In genomic region chr16:48164907-48165715, GRCh38 we compare ENCODE assay signal across 8 cellular contexts. TPM values are rescaled to one million over a fixed set of nuclear protein-coding genes. Genes with fewer than 3 reads are reported as not detected.
DNase-seq lines count a peak whose midpoint lies in the region; TF ChIP-seq lines count a peak whose summit lies in the region.

No MANE protein-coding gene starts in this region.

- peaks cover 1% of the 10 kb centered on the region; the same call in 1 of the 2 replicates for H3K27me3 Mint-ChIP-seq in HFFc6 (ENCODE audit: insufficient read depth)
- H3K27me3 Mint-ChIP-seq in brain = peaks cover 10% of the 10 kb centered on the region

- H3K4me2 ChIP-seq in smooth muscle cell = peak overlapping the region; percentile 80

- no peak overlapping the region for H3K4me3 ChIP-seq in iPS DF 6.9 (ENCODE audit: low read length)
- peak overlapping the region; percentile 13 for H3K4me3 ChIP-seq in smooth muscle cell

- no peak overlapping the region for H3K9ac ChIP-seq in smooth muscle cell (ENCODE audit: low read depth)

- H3K79me2 ChIP-seq in smooth muscle cell (ENCODE audit: low read depth) = no peaks in the 10 kb centered on the region

- DNase-seq in GM10266 (ENCODE audit: extremely low spot score) (peak; percentile 74), HFFc6 (peak; percentile 67), NCI-H1105 (lab: John Stamatoyannopoulos, UW) (peak; percentile 25), UCSD-AML1 (lab: John Stamatoyannopoulos, UW; ENCODE audit: unreplicated experiment) (peak; percentile 62), iPS DF 6.9 (ENCODE audit: low read depth, low spot score) (peak; percentile 60), smooth muscle cell (lab: John Stamatoyannopoulos, UW; ENCODE audit: unreplicated experiment) (peak; percentile 38), DMS79 (lab: John Stamatoyannopoulos, UW) (no peak)

- H3K4me1 Mint-ChIP-seq in HFFc6 (ENCODE audit: low read depth) (peaks cover 19% of the 10 kb centered on the region), brain (peaks cover 22% of the 10 kb centered on the region)

- peak overlapping the region; percentile 57 for H2AFZ ChIP-seq in smooth muscle cell (ENCODE audit: low read depth)

- WGBS in iPS DF 6.9 (ENCODE audit: insufficient coverage, insufficient read length) = no CpG with 5 or more reads among the region's 16 CpGs
- WGBS in smooth muscle cell (ENCODE audit: low lambda C conversion rate) = 37% methylated on average over 16 of the region's 16 CpGs

- no peaks in the 10 kb centered on the region for H4K20me1 ChIP-seq in smooth muscle cell (ENCODE audit: low read depth)

- H3K9me3 ChIP-seq in iPS DF 6.9 (ENCODE audit: control insufficient read depth, insufficient read depth, low read length) (no peaks in the 10 kb centered on the region), smooth muscle cell (replicated peaks; ENCODE audit: low read depth) (no peaks in the 10 kb centered on the region)

- H3K9me3 Mint-ChIP-seq in HFFc6 = no peaks in the 10 kb centered on the region
- peaks cover 0 to 4% (median 0%) of the 10 kb centered on the region in 5 experiments for H3K9me3 Mint-ChIP-seq in brain

- H3K36me3 ChIP-seq in iPS DF 6.9 (ENCODE audit: control insufficient read depth, insufficient read depth, low read length) (no peaks in the 10 kb centered on the region), smooth muscle cell (ENCODE audit: low read depth) (no peaks in the 10 kb centered on the region)

- H3K27ac Mint-ChIP-seq in HFFc6 (peak overlapping the region; percentile 65), brain (peak overlapping the region in 4 of 5 experiments; percentile 3 to 57 (median 36))

- no peaks in the 10 kb centered on the region; the same call in 1 of the 2 replicates for H3K27me3 ChIP-seq in iPS DF 6.9 (ENCODE audit: control insufficient read depth, insufficient read depth, low read length)
- H3K27me3 ChIP-seq in smooth muscle cell (ENCODE audit: low read depth) = no peaks in the 10 kb centered on the region

- no peak overlapping the region for H3K27ac ChIP-seq in iPS DF 6.9 (ENCODE audit: low read length)
- no peak overlapping the region for H3K27ac ChIP-seq in smooth muscle cell (ENCODE audit: low read depth)

- peak; percentile 92 for TF ChIP-seq CTCF in GM10266 (IDR thresholded peaks at IDR 0.05; ENCODE audit: control insufficient read depth, insufficient read depth, low read depth, missing control alignments)
- TF ChIP-seq CTCF in HFFc6 (IDR thresholded peaks at IDR 0.05) = peak; percentile 92
- TF ChIP-seq CTCF in brain (conservative IDR thresholded peaks at IDR 0.05) = peak; percentile 93 to 99
- peak; percentile 91 for TF ChIP-seq CTCF in smooth muscle cell (IDR thresholded peaks at IDR 0.05; ENCODE audit: borderline replicate concordance, insufficient read depth, poor library complexity, severe bottlenecking)

- 0 out of 2 replicates have a peak, but pooled peaks cover 4% of the 10 kb centered on the region for H3K36me3 Mint-ChIP-seq in HFFc6 (ENCODE audit: low read depth)
- H3K36me3 Mint-ChIP-seq in brain = no peaks in the 10 kb centered on the region

- H3F3A ChIP-seq in smooth muscle cell (ENCODE audit: low read depth) = no peaks in the 10 kb centered on the region

- H3K4me3 Mint-ChIP-seq in HFFc6 (peak overlapping the region; percentile 47), brain (peak overlapping the region in 1 of 5 experiments; percentile 56)

- no peaks in the 10 kb centered on the region; the same call in 1 of the 2 replicates for H3K4me1 ChIP-seq in iPS DF 6.9 (ENCODE audit: control insufficient read depth, insufficient read depth, low read length)
- no peaks in the 10 kb centered on the region for H3K4me1 ChIP-seq in smooth muscle cell (ENCODE audit: low read depth)

RNA-seq across cellular contexts. Expression of gene ABCC12, which starts 9.3 kb away (rescaled TPM):
- total RNA-seq in HFFc6 (2021; fragmentation: NEBNext Ultra II Directional; extraction: Animal tissue kit (Norgen Biotek cat#: 25700)) = not detected
- polyA plus RNA-seq in brain (ENCODE audit: insufficient read depth, low read depth, low replicate concordance) = 0.24 TPM
- total RNA-seq in smooth muscle cell = not detected in 2 replicates
- polyA plus RNA-seq in smooth muscle cell = not detected in 2 replicates
